In genomic region chr1:4551706-4552105, GRCh38 we compare ENCODE assay signal across 31 cellular contexts.
"Had no signal": no experiment of that assay in that cellular context is flagged by ENCODE, and none has a peak within 500 bp of the region (broad histone marks: within the 10 kb centered on the region; RNA-seq: fewer than 3 reads in every experiment).

No MANE protein-coding gene starts in this region.

- DNase-seq: naive B cell; natural killer cell; occipital lobe; ovary; psoas muscle; retina; right cardiac atrium; spleen; stimulated activated CD4-positive, alpha-beta T cell treated with anti-CD3 and anti-CD28 coated beads, Interleukin-12 subunit alpha, Interleukin-12 subunit beta, amount 100 ng/mL, for 4 hours; stimulated activated CD4-positive, alpha-beta T cell treated with anti-CD3 and anti-CD28 coated beads, Interleukin-1b, Interleukin-23, amount 100 ng/mL, for 48 hours; stimulated activated CD4-positive, alpha-beta T cell treated with anti-CD3 and anti-CD28 coated beads, Interleukin-4, amount 100 ng/mL, for 1 hour; stimulated activated CD4-positive, alpha-beta T cell treated with anti-CD3 and anti-CD28 coated beads, Interleukin-4, amount 100 ng/mL, for 4 hours; stimulated activated CD8-positive, alpha-beta memory T cell treated with anti-CD3 and anti-CD28 coated beads, Interleukin-4, amount 100 ng/mL, for 48 hours; stimulated activated naive CD4-positive, alpha-beta T cell; stimulated activated naive CD8-positive, alpha-beta T cell treated with anti-CD3 and anti-CD28 coated beads, Interleukin-15, amount 100 ng/mL, for 72 hours; stimulated activated naive CD8-positive, alpha-beta T cell treated with anti-CD3 and anti-CD28 coated beads, Interleukin-15, Interleukin-2, amounts not matched to agents 100 U/mL and 50 U/mL, for 24 hours; substantia nigra; thyroid gland; trophoblast cell; upper lobe of left lung had no signal

- H3K4me3 ChIP-seq: neural progenitor cell, ovary, psoas muscle, skin epidermis, smooth muscle cell, spleen, thoracic aorta, thyroid gland, tibial nerve, upper lobe of left lung, vagina had no signal

- H3K36me3 Mint-ChIP-seq: naive B cell; natural killer cell; neural progenitor cell; stimulated activated memory B cell treated with anti-CD40 and anti-IgM and Interleukin-4, amounts not matched to agents 10 μg/mL and 1 μg/mL and 100 μg/mL, for 72 hours had no signal

- ATAC-seq: natural killer cell; psoas muscle; right cardiac atrium; sciatic nerve; stimulated activated memory B cell treated with anti-CD40 and anti-IgM and Interleukin-4, amounts not matched to agents 10 μg/mL and 1 μg/mL and 100 μg/mL, for 72 hours; stimulated activated naive CD8-positive, alpha-beta T cell treated with anti-CD3 and anti-CD28 coated beads, Interleukin-15, amount 100 ng/mL, for 72 hours; stimulated activated naive CD8-positive, alpha-beta T cell treated with anti-CD3 and anti-CD28 coated beads, Interleukin-15, Interleukin-2, amounts not matched to agents 100 U/mL and 50 U/mL, for 24 hours had no signal

- H3K27ac Mint-ChIP-seq: naive B cell; natural killer cell; nephron; neural progenitor cell; progenitor cell of endocrine pancreas; stimulated activated memory B cell treated with anti-CD40 and anti-IgM and Interleukin-4, amounts not matched to agents 10 μg/mL and 1 μg/mL and 100 μg/mL, for 72 hours; stimulated activated naive CD8-positive, alpha-beta T cell treated with anti-CD3 and anti-CD28 coated beads, Interleukin-15, amount 100 ng/mL, for 72 hours had no signal

- H3K27ac ChIP-seq: neural progenitor cell, ovary, parathyroid adenoma, psoas muscle, skin epidermis, spleen, thoracic aorta, thyroid gland, tibial nerve, upper lobe of left lung, vagina had no signal

- H3K4me1 Mint-ChIP-seq: naive B cell; natural killer cell; nephron; neural progenitor cell; stimulated activated memory B cell treated with anti-CD40 and anti-IgM and Interleukin-4, amounts not matched to agents 10 μg/mL and 1 μg/mL and 100 μg/mL, for 72 hours; stimulated activated naive CD8-positive, alpha-beta T cell treated with anti-CD3 and anti-CD28 coated beads, Interleukin-15, amount 100 ng/mL, for 72 hours had no signal

- H3K4me1 ChIP-seq: neural progenitor cell, parathyroid adenoma, psoas muscle, spleen, thyroid gland, tibial nerve, upper lobe of left lung, vagina had no signal

- H3K9me3 Mint-ChIP-seq: natural killer cell; neural progenitor cell; stimulated activated memory B cell treated with anti-CD40 and anti-IgM and Interleukin-4, amounts not matched to agents 10 μg/mL and 1 μg/mL and 100 μg/mL, for 72 hours had no signal

- H3K4me3 Mint-ChIP-seq: natural killer cell; nephron; neural progenitor cell; stimulated activated memory B cell treated with anti-CD40 and anti-IgM and Interleukin-4, amounts not matched to agents 10 μg/mL and 1 μg/mL and 100 μg/mL, for 72 hours; stimulated activated naive CD8-positive, alpha-beta T cell treated with anti-CD3 and anti-CD28 coated beads, Interleukin-15, amount 100 ng/mL, for 72 hours had no signal

- H3K36me3 ChIP-seq: neural progenitor cell, ovary, spleen, thoracic aorta, thyroid gland, tibial nerve, upper lobe of left lung, vagina had no signal

- H3K27me3 ChIP-seq: neural progenitor cell, ovary, thyroid gland, tibial nerve, upper lobe of left lung, vagina had no signal

- H3K9me3 ChIP-seq: ovary, psoas muscle, spleen, thoracic aorta, thyroid gland, tibial nerve, upper lobe of left lung, vagina had no signal
